Comparison of ENCODE assay signal across 8 cellular contexts in the genomic region with DNA sequence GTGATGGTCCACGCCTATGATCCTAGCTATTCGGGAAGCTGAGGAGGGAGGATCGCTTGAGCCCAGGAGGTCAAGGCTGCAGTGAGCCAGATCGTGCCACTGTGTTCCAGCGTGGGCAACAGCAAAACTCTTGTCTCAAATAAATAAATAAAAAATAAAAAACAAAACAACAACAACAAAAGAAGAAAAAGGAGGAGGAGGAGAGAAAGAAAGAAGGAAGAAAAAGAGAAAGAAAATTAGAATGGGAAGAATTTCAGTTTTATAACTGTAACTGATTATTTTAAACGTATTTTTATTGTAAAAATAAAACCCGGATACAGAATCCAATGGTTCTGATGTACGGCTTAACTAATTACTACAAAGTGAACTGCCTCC. TPM values are rescaled to one million over a fixed set of nuclear protein-coding genes. Genes with fewer than 3 reads are reported as not detected.
A peak's percentile ranks its signal among the peaks of the same experiment; 100 is the strongest.
DNase-seq lines count a peak whose midpoint lies in the region; ATAC-seq lines count a peak whose summit lies in the region.

No MANE protein-coding gene starts in this region.

- H3K27ac Mint-ChIP-seq in IgD-negative memory B cell, result peak overlapping the region; percentile 33 to 93 (median 88)
- H3K27ac Mint-ChIP-seq in naive thymus-derived CD4-positive, alpha-beta T cell, result peak overlapping the region in 7 of 9 donors; percentile 36 to 86 (median 79)

- no peaks in the 10 kb centered on the region for H3K9me3 Mint-ChIP-seq in IgD-negative memory B cell
- H3K9me3 Mint-ChIP-seq in naive thymus-derived CD4-positive, alpha-beta T cell, result no peaks in the 10 kb centered on the region

- peaks cover 17 to 23% (median 21%) of the 10 kb centered on the region in 3 donors for H3K4me1 Mint-ChIP-seq in IgD-negative memory B cell
- H3K4me1 Mint-ChIP-seq in naive thymus-derived CD4-positive, alpha-beta T cell, result peaks cover 12 to 22% (median 21%) of the 10 kb centered on the region in 7 donors

- H3K27ac ChIP-seq in ACC112 (ENCODE audit: low read depth, low read length), result peak overlapping the region; percentile 95
- peak overlapping the region; percentile 87 for H3K27ac ChIP-seq in caudate nucleus (ENCODE audit: low read depth, low read length)
- no peak overlapping the region for H3K27ac ChIP-seq in naive thymus-derived CD4-positive, alpha-beta T cell (ENCODE audit: low read depth, low read length)

- H3K36me3 Mint-ChIP-seq in IgD-negative memory B cell, result peaks cover 2% of the 10 kb centered on the region
- no peaks in the 10 kb centered on the region for H3K36me3 Mint-ChIP-seq in naive thymus-derived CD4-positive, alpha-beta T cell

- DNase-seq in caudate nucleus (lab: John Stamatoyannopoulos, UW), result no peak
- DNase-seq in naive thymus-derived CD4-positive, alpha-beta T cell, result no peak
- DNase-seq in NCI-H2029 treated with DMSO at 0.1 percent for 48 hours (lab: John Stamatoyannopoulos, UW), result no peak
- no peak for DNase-seq in C1 segment of cervical spinal cord (lab: John Stamatoyannopoulos, UW)

- no peak for ATAC-seq in naive thymus-derived CD4-positive, alpha-beta T cell
- ATAC-seq in GM21360 (IDR thresholded peaks at IDR 0.05; ENCODE audit: unreplicated experiment) (no peak), GM19397 (IDR thresholded peaks at IDR 0.05; ENCODE audit: unreplicated experiment) (no peak)

- no peaks in the 10 kb centered on the region for H3K79me2 ChIP-seq in ACC112 (ENCODE audit: control insufficient read depth, insufficient read depth, low read length, unreplicated experiment)

- no peaks in the 10 kb centered on the region for H3K27me3 Mint-ChIP-seq in IgD-negative memory B cell
- peaks cover 0 to 23% (median 0%) of the 10 kb centered on the region in 5 donors for H3K27me3 Mint-ChIP-seq in naive thymus-derived CD4-positive, alpha-beta T cell

- no peaks in the 10 kb centered on the region for H3K9me3 ChIP-seq in naive thymus-derived CD4-positive, alpha-beta T cell (ENCODE audit: control insufficient read depth in 2 of 3, low read length in 3 of 3)

- H2AFZ ChIP-seq in ACC112 (ENCODE audit: low read length, unreplicated experiment), result peak overlapping the region; percentile 30

- peak overlapping the region; percentile 96 for H3K4me3 ChIP-seq in ACC112 (ENCODE audit: low read depth, low read length)
- peak overlapping the region; percentile 86 for H3K4me3 ChIP-seq in naive thymus-derived CD4-positive, alpha-beta T cell (ENCODE audit: low read length)

- peaks cover 24% of the 10 kb centered on the region for H3K4me1 ChIP-seq in ACC112 (ENCODE audit: control insufficient read depth, insufficient read depth, low read length, unreplicated experiment)
- H3K4me1 ChIP-seq in naive thymus-derived CD4-positive, alpha-beta T cell (ENCODE audit: control insufficient read depth in 2 of 2, insufficient read depth in 2 of 2, low read length in 2 of 2), result peaks cover 0 to 13% of the 10 kb centered on the region in 2 donors

- POLR2A ChIA-PET in naive thymus-derived CD4-positive, alpha-beta T cell (lab: Charles Lee), result no interaction called here

- CTCF ChIA-PET in naive thymus-derived CD4-positive, alpha-beta T cell (lab: Charles Lee), result no interaction called here

- intact Hi-C loops in naive thymus-derived CD4-positive, alpha-beta T cell (cut with micrococcal nuclease), result loop anchor here in 1 of 2 donors (2.0 kb wide), 1 partner anchor 49 kb away; no protein-coding TSS in a partner anchor

- H3K4me3 Mint-ChIP-seq in IgD-negative memory B cell, result peak overlapping the region; percentile 83 to 94 (median 88)
- peak overlapping the region; percentile 89 to 95 (median 92) for H3K4me3 Mint-ChIP-seq in naive thymus-derived CD4-positive, alpha-beta T cell

- H3K36me3 ChIP-seq in ACC112 (ENCODE audit: insufficient read depth, low read length), result no peaks in the 10 kb centered on the region
- no peaks in the 10 kb centered on the region for H3K36me3 ChIP-seq in naive thymus-derived CD4-positive, alpha-beta T cell (ENCODE audit: control insufficient read depth in 2 of 3, insufficient read depth in 3 of 3, low read length in 3 of 3)

- H3K27me3 ChIP-seq in ACC112 (ENCODE audit: insufficient read depth, low read length), result no peaks in the 10 kb centered on the region
- H3K27me3 ChIP-seq in naive thymus-derived CD4-positive, alpha-beta T cell (ENCODE audit: control insufficient read depth in 2 of 2, insufficient read depth in 2 of 2, low read length in 2 of 2), result no peaks in the 10 kb centered on the region

RNA-seq across cellular contexts. Expression of gene PSAP, which starts 37.2 kb away (rescaled TPM):
- polyA plus RNA-seq in IgD-negative memory B cell, result 625 TPM
- 1,000 to 10,000 TPM in 1 of 5 experiments, 100 to 1,000 TPM in 4; 153 to 1,163 (median 266) TPM for total RNA-seq in naive thymus-derived CD4-positive, alpha-beta T cell
- polyA plus RNA-seq in naive thymus-derived CD4-positive, alpha-beta T cell, result 100 to 1,000 TPM; 421 to 506 TPM
